Comparison of ENCODE assay signal across 23 cellular contexts in the genomic region with DNA sequence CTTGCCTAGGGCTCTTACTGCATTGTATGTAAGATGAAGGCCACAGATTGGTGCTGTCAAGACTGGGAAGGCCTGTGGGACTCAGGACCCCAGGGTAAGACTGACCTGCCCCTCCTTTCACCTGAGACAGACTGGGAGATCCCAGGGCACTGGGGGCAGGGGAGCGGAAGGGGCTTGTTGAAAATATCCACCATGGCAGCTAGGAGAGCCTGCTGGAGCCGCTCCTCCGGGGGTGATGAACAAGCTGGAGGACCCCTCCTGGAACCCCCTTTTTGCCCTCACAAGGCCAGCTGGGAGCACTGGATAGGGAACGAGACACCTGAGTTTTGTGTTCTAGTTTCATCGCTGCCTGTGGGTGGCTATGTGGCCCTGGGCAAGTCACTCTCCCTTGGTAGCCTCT. TPM values are rescaled to one million over a fixed set of nuclear protein-coding genes. Genes with fewer than 3 reads are reported as not detected.
DNase-seq lines count a peak whose midpoint lies in the region; ATAC-seq and TF ChIP-seq lines count a peak whose summit lies in the region.
"Had no signal": no experiment of that assay in that cellular context is flagged by ENCODE, and none has a peak within 500 bp of the region (broad histone marks: within the 10 kb centered on the region; RNA-seq: fewer than 3 reads in every experiment).

No MANE protein-coding gene starts in this region.

- H3K18ac ChIP-seq in neuronal stem cell (ENCODE audit: low read length) = no peak overlapping the region

- H2BK5ac ChIP-seq in neuronal stem cell (ENCODE audit: low read length) = no peak overlapping the region

- H4K8ac ChIP-seq in neuronal stem cell (ENCODE audit: low read depth, low read length) = no peak overlapping the region

- H3K4me2 ChIP-seq in neuronal stem cell (ENCODE audit: insufficient read depth, low read length, poor library complexity, severe bottlenecking) = no peak overlapping the region
- H3K4me2 ChIP-seq: BLaER1 treated with 17β-estradiol and CSF1 and Interleukin-3, amounts not matched to agents 10 nM and 100 nM had no signal

- peaks cover 8% of the 10 kb centered on the region for H3K79me1 ChIP-seq in neuronal stem cell (ENCODE audit: low read depth, low read length)

- H4K91ac ChIP-seq in neuronal stem cell (ENCODE audit: low read depth, low read length, poor library complexity) = no peak overlapping the region

- DNase-seq in right cardiac atrium = no peak
- no peak for DNase-seq in Right ventricle myocardium inferior (ENCODE audit: missing footprints)
- no peak for DNase-seq in gastrocnemius medialis
- DNase-seq in neuronal stem cell (ENCODE audit: low spot score) = no peak
- no peak for DNase-seq in putamen (ENCODE audit: low spot score)
- DNase-seq: activated CD4-positive, alpha-beta T cell treated with anti-CD3 and anti-CD28 coated beads for 4 hours; anterior cingulate cortex; Calu3; glutamatergic neuron; Kasumi-1; kidney glomerular epithelial cell; NCI-H1694; NCI-H510A treated with DMSO at 0.1 percent for 48 hours; sigmoid colon had no signal

- H3K9me3 ChIP-seq in right cardiac atrium (ENCODE audit: control insufficient read depth, low read length) = no peaks in the 10 kb centered on the region
- no peaks in the 10 kb centered on the region for H3K9me3 ChIP-seq in gastroesophageal sphincter
- H3K9me3 ChIP-seq in gastrocnemius medialis = no peaks in the 10 kb centered on the region
- no peaks in the 10 kb centered on the region for H3K9me3 ChIP-seq in neuronal stem cell (replicated peaks in 1 of 2; ENCODE audit: control insufficient read depth in 2 of 2, insufficient read depth in 1 of 2, low read depth in 1 of 2, low read length in 2 of 2)
- H3K9me3 ChIP-seq: BLaER1 treated with 17β-estradiol and CSF1 and Interleukin-3, amounts not matched to agents 10 nM and 100 nM; HAP-1; ovary; sigmoid colon had no signal

- H3K36me3 ChIP-seq in gastroesophageal sphincter (peaks cover 0 to 17% of the 10 kb centered on the region in 2 donors), gastrocnemius medialis (no peaks in the 10 kb centered on the region), neuronal stem cell (replicated peaks in 1 of 2; ENCODE audit: control insufficient read depth in 2 of 2, insufficient read depth in 2 of 2, low read length in 2 of 2) (peaks cover 3 to 11% of the 10 kb centered on the region in 2 donors)
- H3K36me3 ChIP-seq: cardiac muscle cell, ovary, sigmoid colon had no signal

- H3K4me1 ChIP-seq in right cardiac atrium (ENCODE audit: control insufficient read depth, insufficient read depth, low read length) (peaks cover 15% of the 10 kb centered on the region), gastroesophageal sphincter (peaks cover 0 to 28% (median 12%) of the 10 kb centered on the region in 3 donors), gastrocnemius medialis (peaks cover 18 to 26% of the 10 kb centered on the region in 2 donors), neuronal stem cell (ENCODE audit: control insufficient read depth in 2 of 2, insufficient read depth in 1 of 2, low read depth in 1 of 2, low read length in 2 of 2) (peaks cover 0 to 6% of the 10 kb centered on the region in 2 donors)
- H3K4me1 ChIP-seq: HAP-1 had no signal

- no peak overlapping the region for H2BK15ac ChIP-seq in neuronal stem cell (ENCODE audit: low read length)

- H2AFZ ChIP-seq in neuronal stem cell (ENCODE audit: low read length) = no peak overlapping the region

- H3K27me3 ChIP-seq in right cardiac atrium (ENCODE audit: control insufficient read depth, insufficient read depth) (no peaks in the 10 kb centered on the region), gastroesophageal sphincter (no peaks in the 10 kb centered on the region), gastrocnemius medialis (no peaks in the 10 kb centered on the region), neuronal stem cell (ENCODE audit: control insufficient read depth in 3 of 3, insufficient read depth in 3 of 3, low read depth in 1 of 3, low read length in 3 of 3) (no peaks in the 10 kb centered on the region)
- H3K27me3 ChIP-seq: BLaER1 treated with 17β-estradiol and CSF1 and Interleukin-3, amounts not matched to agents 10 nM and 100 nM; cardiac muscle cell; ovary; sigmoid colon had no signal

- no peak overlapping the region for H2BK12ac ChIP-seq in neuronal stem cell (ENCODE audit: low read length)

- H3K27ac ChIP-seq in right cardiac atrium (ENCODE audit: low read length) (peak overlapping the region; percentile 6), gastroesophageal sphincter (peak overlapping the region in 3 of 4 donors; percentile 59 to 68 (median 64)), gastrocnemius medialis (peak overlapping the region in 3 of 4 donors; percentile 30 to 68 (median 35)), neuronal stem cell (replicated peaks; ENCODE audit: low read length) (no peak overlapping the region)
- H3K27ac ChIP-seq: BLaER1 treated with 17β-estradiol and CSF1 and Interleukin-3, amounts not matched to agents 10 nM and 100 nM; cardiac muscle cell; HL-60; ovary had no signal

- ATAC-seq in right cardiac atrium (no peak), Right ventricle myocardium inferior (no peak), gastroesophageal sphincter (no peak), gastrocnemius medialis (no peak), HG03045 (IDR thresholded peaks at IDR 0.05; ENCODE audit: unreplicated experiment) (no peak)
- ATAC-seq: natural killer cell treated with Interleukin-12 subunit alpha and Interleukin-12 subunit beta and Interleukin-15 and Interleukin-18, amount 100 ng/mL, for 72 hours; Panc1 had no signal

- 99% methylated on average over 5 of the region's 5 CpGs for WGBS in right cardiac atrium
- WGBS in gastroesophageal sphincter (ENCODE audit: low coverage in 1 of 2), 2 donors = no CpG with 5 or more reads among the region's 5 CpGs
- no CpG with 5 or more reads among the region's 5 CpGs for WGBS in neuronal stem cell (ENCODE audit: extremely low coverage in 2 of 2, insufficient read length in 2 of 2, insufficient replicate concordance in 1 of 2), 2 donors

- TF ChIP-seq POLR2A in gastroesophageal sphincter (IDR thresholded peaks at IDR 0.05) (no peak), gastrocnemius medialis (IDR thresholded peaks at IDR 0.05) (no peak)

- TF ChIP-seq CTCF in gastroesophageal sphincter (IDR thresholded peaks at IDR 0.05) = no peak
- TF ChIP-seq CTCF in gastrocnemius medialis (IDR thresholded peaks at IDR 0.05 in 4 of 5, conservative IDR thresholded peaks at IDR 0.05 in 1 of 5) = no peak

- no peak overlapping the region for H3K23ac ChIP-seq in neuronal stem cell (ENCODE audit: low read depth, low read length, poor library complexity)

- no peak overlapping the region for H3K4ac ChIP-seq in neuronal stem cell (ENCODE audit: low read length)

- no peak overlapping the region for H2AK5ac ChIP-seq in neuronal stem cell (ENCODE audit: low read depth, low read length)

- intact Hi-C loops in right cardiac atrium (cut with DNase I) = loop anchor here in 1 of 4 donors (5.0 kb wide), 1 partner anchor 34 kb away; no protein-coding TSS in a partner anchor
- intact Hi-C loops in Right ventricle myocardium inferior (cut with DNase I) = no loop called here
- intact Hi-C loops in gastrocnemius medialis (cut with DNase I; ENCODE audit: low total_unique reads) = no loop called here

- H3K14ac ChIP-seq in neuronal stem cell (ENCODE audit: low read length) = no peak overlapping the region

- TF ChIP-seq EP300 in gastroesophageal sphincter (IDR thresholded peaks at IDR 0.05) = no peak

- H3K9ac ChIP-seq in neuronal stem cell (ENCODE audit: low read depth, low read length, poor library complexity) = no peak overlapping the region
- H3K9ac ChIP-seq: BLaER1 treated with 17β-estradiol and CSF1 and Interleukin-3, amounts not matched to agents 10 nM and 100 nM had no signal

- in situ Hi-C loops in gastrocnemius medialis (cut with MboI; ENCODE audit: low sequenced_read_pairs in 4 of 4) = loop anchor here in 1 of 4 donors (10.0 kb wide), 1 partner anchor 47 kb away; no protein-coding TSS in a partner anchor

- H3K4me3 ChIP-seq in right cardiac atrium (ENCODE audit: low read length) (no peak overlapping the region), gastroesophageal sphincter (no peak overlapping the region), gastrocnemius medialis (no peak overlapping the region), neuronal stem cell (ENCODE audit: low read length in 2 of 2) (no peak overlapping the region)
- H3K4me3 ChIP-seq: BLaER1 treated with 17β-estradiol and CSF1 and Interleukin-3, amounts not matched to agents 10 nM and 100 nM; cardiac muscle cell; HAP-1; ovary; sigmoid colon had no signal

- no peak overlapping the region for H2BK120ac ChIP-seq in neuronal stem cell (ENCODE audit: low read depth, low read length)

RNA-seq across cellular contexts. Expression of gene SDCBP2, which starts 9.2 kb away (rescaled TPM):
- total RNA-seq in right cardiac atrium (1 to 10 TPM; 1.9 to 2.2 (median 2.2) TPM), Right ventricle myocardium inferior (1.2 TPM), gastroesophageal sphincter (10 to 100 TPM in 1 of 4 donors, 1 to 10 TPM in 3; 1.6 to 17.5 (median 3.5) TPM), gastrocnemius medialis (1 to 10 TPM; 1.3 to 2.9 (median 2.1) TPM)
- 2.0 TPM for polyA plus RNA-seq in right cardiac atrium
- 4.7 TPM for polyA plus RNA-seq in neuronal stem cell (2013, experiment 1 of 2)
- polyA plus RNA-seq in neuronal stem cell (2013, experiment 2 of 2) = 5.3 TPM

RNA-seq across cellular contexts. Expression of gene FKBP1A, which starts 54.8 kb away (rescaled TPM):
- total RNA-seq in right cardiac atrium (100 to 1,000 TPM; 105 to 162 (median 140) TPM), Right ventricle myocardium inferior (143 TPM), gastroesophageal sphincter (100 to 1,000 TPM in 1 of 4 donors, 10 to 100 TPM in 3; 78.6 to 116 (median 86.8) TPM), gastrocnemius medialis (10 to 100 TPM; 27.7 to 89.4 (median 52.5) TPM)
- 129 TPM for polyA plus RNA-seq in right cardiac atrium
- polyA plus RNA-seq in neuronal stem cell (2013, experiment 1 of 2) = 179 TPM
- 189 TPM for polyA plus RNA-seq in neuronal stem cell (2013, experiment 2 of 2)
